25 cellular contexts compared by ENCODE assay signal in genomic region chr1:179177614-179178013, GRCh38.
"Had no signal": no experiment of that assay in that cellular context is flagged by ENCODE, and none has a peak within 500 bp of the region (broad histone marks: within the 10 kb centered on the region; RNA-seq: fewer than 3 reads in every experiment).

No MANE protein-coding gene starts in this region.

- H3K4me2 ChIP-seq: neural progenitor cell had no signal

- H3K4me3 ChIP-seq: breast epithelium, coronary artery, mucosa of descending colon, neural progenitor cell, right atrium auricular region, testis, upper lobe of left lung had no signal

- H3K27me3 Mint-ChIP-seq: activated CD4-positive, alpha-beta T cell treated with anti-CD3 and anti-CD28 coated beads, Interleukin-2, amount 10 ng/mL, durations not matched to agents 7 days and 5 days; activated CD8-positive, alpha-beta memory T cell treated with anti-CD3 and anti-CD28 coated beads, Interleukin-2, amount 10 ng/mL, durations not matched to agents 7 days and 5 days; activated CD8-positive, alpha-beta T cell treated with anti-CD3 and anti-CD28 coated beads for 36 hours; activated naive CD8-positive, alpha-beta T cell treated with anti-CD3 and anti-CD28 coated beads, Interleukin-2, amount 50 U/mL, for 24 hours; naive thymus-derived CD8-positive, alpha-beta T cell; progenitor cell of endocrine pancreas had no signal

- H3K27me3 ChIP-seq: breast epithelium, foreskin keratinocyte, neural progenitor cell, right atrium auricular region, testis, upper lobe of left lung had no signal

- FAIRE-seq: keratinocyte had no signal

- H3K4me1 Mint-ChIP-seq: activated CD4-positive, alpha-beta T cell treated with anti-CD3 and anti-CD28 coated beads, Interleukin-2, amount 10 ng/mL, durations not matched to agents 7 days and 5 days; activated CD8-positive, alpha-beta memory T cell treated with anti-CD3 and anti-CD28 coated beads, Interleukin-2, amount 10 ng/mL, durations not matched to agents 7 days and 5 days; activated naive CD8-positive, alpha-beta T cell treated with anti-CD3 and anti-CD28 coated beads, Interleukin-2, amount 50 U/mL, for 24 hours; neural progenitor cell had no signal

- H3K4me3 Mint-ChIP-seq: activated CD4-positive, alpha-beta T cell treated with anti-CD3 and anti-CD28 coated beads, Interleukin-2, amount 10 ng/mL, durations not matched to agents 7 days and 5 days; activated CD8-positive, alpha-beta memory T cell treated with anti-CD3 and anti-CD28 coated beads, Interleukin-2, amount 10 ng/mL, durations not matched to agents 7 days and 5 days; activated CD8-positive, alpha-beta T cell treated with anti-CD3 and anti-CD28 coated beads for 36 hours; activated naive CD8-positive, alpha-beta T cell treated with anti-CD3 and anti-CD28 coated beads, Interleukin-2, amount 50 U/mL, for 24 hours; activated T-helper 1 cell treated with anti-CD3 and anti-CD28 coated beads, Interleukin-12 subunit alpha, Interleukin-12 subunit beta, Interleukin-2, Interleukin-4 antibody, amounts not matched to agents 30 ng/mL and 10 ng/mL and 1 ng/mL, durations not matched to agents 14 hours and 24 hours and 36 hours; naive thymus-derived CD8-positive, alpha-beta T cell; neural progenitor cell; stimulated activated effector memory CD8-positive, alpha-beta T cell treated with anti-CD3 and anti-CD28 coated beads, Interleukin-12 subunit alpha, Interleukin-12 subunit beta, amount 100 ng/mL, for 72 hours had no signal

- H3K4me1 ChIP-seq: neural progenitor cell had no signal

- H3K27ac Mint-ChIP-seq: activated CD4-positive, alpha-beta T cell treated with anti-CD3 and anti-CD28 coated beads, Interleukin-2, amount 10 ng/mL, durations not matched to agents 7 days and 5 days; activated CD8-positive, alpha-beta memory T cell treated with anti-CD3 and anti-CD28 coated beads, Interleukin-2, amount 10 ng/mL, durations not matched to agents 7 days and 5 days; activated CD8-positive, alpha-beta T cell treated with anti-CD3 and anti-CD28 coated beads for 36 hours; activated naive CD8-positive, alpha-beta T cell treated with anti-CD3 and anti-CD28 coated beads, Interleukin-2, amount 50 U/mL, for 24 hours; activated T-helper 1 cell treated with anti-CD3 and anti-CD28 coated beads, Interleukin-12 subunit alpha, Interleukin-12 subunit beta, Interleukin-2, Interleukin-4 antibody, amounts not matched to agents 30 ng/mL and 10 ng/mL and 1 ng/mL, durations not matched to agents 14 hours and 24 hours and 36 hours; naive thymus-derived CD8-positive, alpha-beta T cell; neural progenitor cell; progenitor cell of endocrine pancreas; stimulated activated effector memory CD8-positive, alpha-beta T cell treated with anti-CD3 and anti-CD28 coated beads, Interleukin-12 subunit alpha, Interleukin-12 subunit beta, amount 100 ng/mL, for 72 hours had no signal

- DNase-seq: activated CD4-positive, alpha-beta T cell treated with anti-CD3 and anti-CD28 coated beads, Interleukin-2, amount 10 ng/mL, durations not matched to agents 7 days and 5 days; activated CD8-positive, alpha-beta memory T cell treated with anti-CD3 and anti-CD28 coated beads, Interleukin-2, amount 10 ng/mL, durations not matched to agents 7 days and 5 days; activated CD8-positive, alpha-beta T cell treated with anti-CD3 and anti-CD28 coated beads for 36 hours; activated gamma-delta T cell; activated naive CD4-positive, alpha-beta T cell treated with anti-CD3 and anti-CD28 coated beads, Interleukin-2, amount 50 U/mL, for 16 hours; activated naive CD8-positive, alpha-beta T cell treated with anti-CD3 and anti-CD28 coated beads, Interleukin-2, amount 50 U/mL, for 24 hours; activated T-cell treated with anti-CD3 and anti-CD28 coated beads for 4 hours; foreskin keratinocyte; left colon; mucosa of descending colon; naive thymus-derived CD8-positive, alpha-beta T cell; stimulated activated CD4-positive, alpha-beta T cell treated with anti-CD3 and anti-CD28 coated beads, Interleukin-2, amount 100 ng/mL, for 24 hours; testis; upper lobe of left lung had no signal

- H3K9ac ChIP-seq: neural progenitor cell had no signal

- H3K36me3 Mint-ChIP-seq: activated CD8-positive, alpha-beta memory T cell treated with anti-CD3 and anti-CD28 coated beads, Interleukin-2, amount 10 ng/mL, durations not matched to agents 7 days and 5 days; stimulated activated effector memory CD8-positive, alpha-beta T cell treated with anti-CD3 and anti-CD28 coated beads, Interleukin-12 subunit alpha, Interleukin-12 subunit beta, amount 100 ng/mL, for 72 hours had no signal

- H3K9me3 Mint-ChIP-seq: activated CD4-positive, alpha-beta T cell treated with anti-CD3 and anti-CD28 coated beads, Interleukin-2, amount 10 ng/mL, durations not matched to agents 7 days and 5 days; activated CD8-positive, alpha-beta T cell treated with anti-CD3 and anti-CD28 coated beads for 36 hours; activated naive CD8-positive, alpha-beta T cell treated with anti-CD3 and anti-CD28 coated beads, Interleukin-2, amount 50 U/mL, for 24 hours; activated T-helper 1 cell treated with anti-CD3 and anti-CD28 coated beads, Interleukin-12 subunit alpha, Interleukin-12 subunit beta, Interleukin-2, Interleukin-4 antibody, amounts not matched to agents 30 ng/mL and 10 ng/mL and 1 ng/mL, durations not matched to agents 14 hours and 24 hours and 36 hours; naive thymus-derived CD8-positive, alpha-beta T cell; neural progenitor cell; stimulated activated effector memory CD8-positive, alpha-beta T cell treated with anti-CD3 and anti-CD28 coated beads, Interleukin-12 subunit alpha, Interleukin-12 subunit beta, amount 100 ng/mL, for 72 hours had no signal

- H3K27ac ChIP-seq: breast epithelium, epithelial cell of prostate, foreskin keratinocyte, neural progenitor cell, right atrium auricular region, testis, upper lobe of left lung, VCaP had no signal

- H2AFZ ChIP-seq: neural progenitor cell had no signal

- H3K36me3 ChIP-seq: breast epithelium, neural progenitor cell, right atrium auricular region, upper lobe of left lung had no signal

- ATAC-seq: activated CD4-positive, CD25-positive, alpha-beta regulatory T cell treated with anti-CD3 and anti-CD28 coated beads, Interleukin-2, amount 50 U/mL, for 24 hours; activated CD8-positive, alpha-beta memory T cell treated with anti-CD3 and anti-CD28 coated beads, Interleukin-2, amount 10 ng/mL, durations not matched to agents 7 days and 5 days; activated CD8-positive, alpha-beta T cell treated with anti-CD3 and anti-CD28 coated beads for 36 hours; activated naive CD8-positive, alpha-beta T cell treated with anti-CD3 and anti-CD28 coated beads, Interleukin-2, amount 50 U/mL, for 24 hours; foreskin keratinocyte; left colon; mucosa of descending colon; naive thymus-derived CD8-positive, alpha-beta T cell; stimulated activated effector memory CD8-positive, alpha-beta T cell treated with anti-CD3 and anti-CD28 coated beads, Interleukin-12 subunit alpha, Interleukin-12 subunit beta, amount 100 ng/mL, for 72 hours had no signal

- H3K9me3 ChIP-seq: breast epithelium, mucosa of descending colon, right atrium auricular region, testis, upper lobe of left lung had no signal
